18 cellular contexts compared by ENCODE assay signal in the genomic region with DNA sequence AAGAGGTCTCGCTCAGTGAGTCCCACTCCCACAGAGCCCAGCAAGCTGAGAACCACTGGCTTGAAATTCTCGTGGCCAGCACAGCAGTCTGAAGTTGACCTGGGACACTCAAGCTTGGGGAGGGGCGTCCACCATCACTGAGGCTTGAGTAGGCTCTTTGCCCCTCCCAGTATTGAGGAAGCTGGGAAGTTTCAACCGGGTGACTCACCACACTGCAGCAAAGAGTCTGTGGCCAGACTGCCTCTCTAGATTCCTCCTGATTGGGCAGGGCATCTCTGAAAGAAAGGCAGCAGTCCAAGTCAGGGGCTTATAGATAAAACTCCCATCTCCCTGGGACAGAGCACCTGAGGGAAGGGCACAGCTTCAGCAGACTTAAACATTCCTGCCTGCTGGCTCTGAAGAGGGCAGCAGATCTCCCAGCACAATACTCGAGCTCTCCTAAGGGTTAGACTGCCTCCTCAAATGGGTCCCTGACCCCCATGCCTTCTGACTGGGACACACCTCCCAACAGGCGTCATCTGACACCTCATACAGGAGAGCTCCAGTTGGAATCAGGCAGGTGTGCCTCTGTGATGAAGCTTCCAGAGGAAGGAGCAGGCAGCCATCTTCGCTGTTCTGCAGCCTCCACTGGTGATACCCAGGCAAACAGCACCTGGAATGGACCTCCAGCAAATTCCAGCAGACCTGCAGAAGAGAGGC.
A peak's percentile ranks its signal among the peaks of the same experiment; 100 is the strongest.
DNase-seq lines count a peak whose midpoint lies in the region; ATAC-seq and TF ChIP-seq lines count a peak whose summit lies in the region.
"Had no signal": no experiment of that assay in that cellular context is flagged by ENCODE, and none has a peak within 500 bp of the region (broad histone marks: within the 10 kb centered on the region; RNA-seq: fewer than 3 reads in every experiment).

No MANE protein-coding gene starts in this region.

- H3K4me1 Mint-ChIP-seq in Calu3 (ENCODE audit: low read depth, unreplicated experiment) = peaks cover 10% of the 10 kb centered on the region
- H3K4me1 Mint-ChIP-seq: activated B cell treated with CpG ODN at 0.5 μM for 24 hours had no signal

- peaks cover 4% of the 10 kb centered on the region for H3K36me3 Mint-ChIP-seq in Calu3 (ENCODE audit: insufficient read depth, unreplicated experiment)

- no peaks in the 10 kb centered on the region for H3K27me3 Mint-ChIP-seq in Calu3 (ENCODE audit: unreplicated experiment)
- H3K27me3 Mint-ChIP-seq: activated B cell treated with CpG ODN at 0.5 μM for 24 hours had no signal

- peak overlapping the region; percentile 71 for H3K27ac Mint-ChIP-seq in Calu3 (ENCODE audit: unreplicated experiment)
- H3K27ac Mint-ChIP-seq: activated B cell treated with CpG ODN at 0.5 μM for 24 hours had no signal

- no peak for TF ChIP-seq POLR2A in testis (IDR thresholded peaks at IDR 0.05)

- no peak overlapping the region for H3K27ac ChIP-seq in testis
- H3K27ac ChIP-seq: esophagus muscularis mucosa, parathyroid adenoma, upper lobe of right lung had no signal

- intact Hi-C loops in Calu3 (cut with micrococcal nuclease; ENCODE audit: unreplicated experiment) = no loop called here
- intact Hi-C loops in testis (cut with DNase I; ENCODE audit: low total_unique reads) = no loop called here

- ATAC-seq in HG02852 (IDR thresholded peaks at IDR 0.05; ENCODE audit: unreplicated experiment) = no peak
- ATAC-seq: left ventricle myocardium superior; stimulated activated naive CD8-positive, alpha-beta T cell treated with anti-CD3 and anti-CD28 coated beads, Interleukin-15, Interleukin-2, amounts not matched to agents 100 U/mL and 50 U/mL, for 24 hours; upper lobe of right lung had no signal

- no peaks in the 10 kb centered on the region for H3K36me3 ChIP-seq in testis (ENCODE audit: low read depth, missing control alignments)
- H3K36me3 ChIP-seq: esophagus muscularis mucosa, upper lobe of right lung had no signal

- no peaks in the 10 kb centered on the region for H3K27me3 ChIP-seq in testis
- H3K27me3 ChIP-seq: esophagus muscularis mucosa, upper lobe of right lung had no signal

- CTCF ChIA-PET in Calu3 (lab: Charles Lee) = interaction anchor here (0.6 to 0.9 kb wide), 2 partner anchors 11 to 912 kb away, joined by 3 to 5 read pairs; no protein-coding TSS in a partner anchor

- H3K9me3 Mint-ChIP-seq in Calu3 (ENCODE audit: low read depth, unreplicated experiment) = peaks cover 4% of the 10 kb centered on the region

- no peaks in the 10 kb centered on the region for H3K9me3 ChIP-seq in testis
- H3K9me3 ChIP-seq: upper lobe of right lung had no signal

- H3K4me1 ChIP-seq in testis = no peaks in the 10 kb centered on the region
- H3K4me1 ChIP-seq: esophagus muscularis mucosa, parathyroid adenoma, upper lobe of right lung had no signal

- no TSS peak for BruUV-seq in Calu3 (replicated peaks; lab: Mats Ljungman, UMichigan)

- 89 to 91% methylated on average over 4 to 7 of the region's 7 CpGs for WGBS in testis, 2 donors

- no peak overlapping the region for H3K4me3 ChIP-seq in testis
- H3K4me3 ChIP-seq: esophagus muscularis mucosa, upper lobe of right lung had no signal

- H3K4me3 Mint-ChIP-seq in Calu3 (ENCODE audit: low read depth, unreplicated experiment) = peak overlapping the region; percentile 45
- H3K4me3 Mint-ChIP-seq: activated B cell treated with CpG ODN at 0.5 μM for 24 hours had no signal

- no peak for TF ChIP-seq CTCF in Calu3 (IDR thresholded peaks at IDR 0.05; ENCODE audit: unreplicated experiment)
- TF ChIP-seq CTCF in testis (IDR thresholded peaks at IDR 0.05) = no peak

- DNase-seq in Calu3 (peak; percentile 60), LoVo (ENCODE audit: low spot score) (peak; percentile 22), amniotic epithelial cell (ENCODE audit: low read depth) (peak; percentile 15), kidney tubule cell (ENCODE audit: low spot score) (peak; percentile 65), testis (no peak), activated gamma-delta T cell treated with Interleukin-2 at 50 U/mL for 16 hours (no peak)
- DNase-seq in stimulated activated CD4-positive, alpha-beta T cell treated with anti-CD3 and anti-CD28 coated beads, Interleukin-1b, Interleukin-23, amount 100 ng/mL, for 48 hours = no peak
- DNase-seq: activated B cell treated with CpG ODN at 0.5 μM for 24 hours; activated CD8-positive, alpha-beta memory T cell treated with anti-CD3 and anti-CD28 coated beads for 24 hours; activated effector memory CD4-positive, alpha-beta T cell treated with Interleukin-2 at 50 U/mL for 16 hours; left ventricle myocardium superior; NCI-H187; NCI-H510A treated with DMSO at 0.1 percent for 48 hours; stimulated activated naive CD8-positive, alpha-beta T cell treated with anti-CD3 and anti-CD28 coated beads, Interleukin-15, Interleukin-2, amounts not matched to agents 100 U/mL and 50 U/mL, for 24 hours; upper lobe of right lung had no signal

Comparison
In these comparisons a context has a peak if more than half of its experiments do, and no peak if none do; other contexts are left out.
1. DNase-seq: peak in Calu3 (single experiment), LoVo (single experiment), amniotic epithelial cell (single experiment) and kidney tubule cell (single experiment); none in testis (single experiment), activated gamma-delta T cell treated with Interleukin-2 at 50 U/mL for 16 hours (single experiment) and stimulated activated CD4-positive, alpha-beta T cell treated with anti-CD3 and anti-CD28 coated beads, Interleukin-1b, Interleukin-23, amount 100 ng/mL, for 48 hours (single experiment).